Comparison of ENCODE assay signal across 3 cellular contexts in genomic region chr12:123363385-123363742, GRCh38.
TF ChIP-seq lines count a peak whose summit lies in the region.

No MANE protein-coding gene starts in this region.

TF ChIP-seq in SK-N-SH, 30 proteins besides CTCF, POLR2A, EP300 and RAD21:
- TF ChIP-seq RXRA (IDR thresholded peaks at IDR 0.05; ENCODE audit: borderline replicate concordance, low read depth) (no peak), REST (IDR thresholded peaks at IDR 0.05; ENCODE audit: low read depth, low read length) (no peak), MAX (IDR thresholded peaks at IDR 0.05; ENCODE audit: low read depth) (peak; percentile 91; the same call in 1 of the 2 replicates), ELF1 (IDR thresholded peaks at IDR 0.05) (peak; percentile 39; the same call in 1 of the 2 replicates), TCF12 (IDR thresholded peaks at IDR 0.05) (no peak), USF1 (IDR thresholded peaks at IDR 0.05; ENCODE audit: borderline replicate concordance, low read depth) (peak; percentile 59; the same call in 1 of the 2 replicates), FOXJ3 (CRISPR knock-in tag; IDR thresholded peaks at IDR 0.05) (no peak), GABPA (IDR thresholded peaks at IDR 0.05; ENCODE audit: low read depth) (no peak), MXI1 (IDR thresholded peaks at IDR 0.05; ENCODE audit: low read depth, low read length) (peak; percentile 94), SIN3A (IDR thresholded peaks at IDR 0.05; ENCODE audit: borderline replicate concordance, low read depth, low read length) (peak; percentile 74; the same call in 1 of the 2 replicates), EZH2phosphoT487 (IDR thresholded peaks at IDR 0.05; ENCODE audit: borderline replicate concordance, low read depth) (no peak)
TF ChIP-seq in SK-N-SH: peak in this region for 5.

TF ChIP-seq in SK-N-SH treated with all-trans-retinoic acid at 6 μM for 48 hours, 23 proteins besides CTCF, POLR2A, EP300 and RAD21:
- TF ChIP-seq POU6F1 (CRISPR knock-in tag; IDR thresholded peaks at IDR 0.05; ENCODE audit: borderline replicate concordance, low read depth) (no peak), CREB5 (CRISPR knock-in tag; IDR thresholded peaks at IDR 0.05; ENCODE audit: low read depth) (no peak), ZNF565 (CRISPR knock-in tag; conservative IDR thresholded peaks at IDR 0.05; ENCODE audit: low read depth) (no peak), CSRNP3 (CRISPR knock-in tag; IDR thresholded peaks at IDR 0.05) (no peak), TSHZ2 (CRISPR knock-in tag; IDR thresholded peaks at IDR 0.05) (no peak), TOX (CRISPR knock-in tag; IDR thresholded peaks at IDR 0.05; ENCODE audit: borderline replicate concordance) (no peak), ZC3H10 (CRISPR knock-in tag; IDR thresholded peaks at IDR 0.05) (no peak), SNAI2 (CRISPR knock-in tag; IDR thresholded peaks at IDR 0.05) (no peak), TCF4 (CRISPR knock-in tag; IDR thresholded peaks at IDR 0.05; ENCODE audit: borderline replicate concordance) (no peak), PPARA (CRISPR knock-in tag; IDR thresholded peaks at IDR 0.05; ENCODE audit: borderline replicate concordance) (no peak), RARB (CRISPR knock-in tag; IDR thresholded peaks at IDR 0.05) (no peak)
TF ChIP-seq in SK-N-SH treated with all-trans-retinoic acid at 6 μM for 48 hours: peak in this region for 0.

TF ChIP-seq in H1, 55 proteins besides CTCF, POLR2A, EP300 and RAD21:
- no peak for TF ChIP-seq USF2 (IDR thresholded peaks at IDR 0.05; ENCODE audit: low read length)
- TF ChIP-seq RXRA (IDR thresholded peaks at IDR 0.05; ENCODE audit: insufficient read depth, low read depth, low read length), result no peak
- TF ChIP-seq MAX (IDR thresholded peaks at IDR 0.05), result peak; percentile 35; the same call in 1 of the 2 replicates
- TF ChIP-seq TAF7 (optimal IDR thresholded peaks at IDR 0.05; ENCODE audit: borderline replicate concordance, low read depth, low read length), result no peak
- no peak for TF ChIP-seq ASH2L (IDR thresholded peaks at IDR 0.05; ENCODE audit: low read length)
